ENCODE assay signal across 20 cellular contexts in genomic region chr10:67550838-67551402, GRCh38.
DNase-seq lines count a peak whose midpoint lies in the region; ATAC-seq and TF ChIP-seq lines count a peak whose summit lies in the region.
"Had no signal": no experiment of that assay in that cellular context is flagged by ENCODE, and none has a peak within 500 bp of the region (broad histone marks: within the 10 kb centered on the region; RNA-seq: fewer than 3 reads in every experiment).

No MANE protein-coding gene starts in this region.

- peak in 2 of 5 donors; percentile 32 to 55 for DNase-seq in heart left ventricle
- no peak for DNase-seq in left ventricle myocardium inferior
- DNase-seq in chondrocyte (ENCODE audit: low spot score), result no peak
- no peak for DNase-seq in mesothelial cell of epicardium (ENCODE audit: low spot score in 2 of 2, unreplicated experiment in 2 of 2)
- DNase-seq in NK-92 treated with Interleukin-12 subunit alpha and Interleukin-12 subunit beta, amount 100 ng/mL, for 24 hours (lab: John Stamatoyannopoulos, UW), result no peak
- DNase-seq in NCI-H82 (lab: John Stamatoyannopoulos, UW), result no peak
- no peak for DNase-seq in mesenteric fat pad (ENCODE audit: low spot score)
- DNase-seq: BE2C, DMS79 treated with DMSO at 0.1 percent for 48 hours, H7, KBM-7, MM.1S, NCI-H1048, NCI-H1436, NCI-H1930, NCI-H2227 treated with DMSO at 0.1 percent for 48 hours, NCI-H510A had no signal

- H3K27ac Mint-ChIP-seq in chondrocyte (ENCODE audit: unreplicated experiment) (peak overlapping the region; percentile 63), mesothelial cell of epicardium (peak overlapping the region; percentile 67)

- H3K9me3 Mint-ChIP-seq in chondrocyte (ENCODE audit: low read depth) (peaks cover 18% of the 10 kb centered on the region), mesothelial cell of epicardium (peaks cover 18% of the 10 kb centered on the region)

- H3K36me3 Mint-ChIP-seq in chondrocyte (ENCODE audit: low read depth), result peaks cover 2% of the 10 kb centered on the region
- no peaks in the 10 kb centered on the region for H3K36me3 Mint-ChIP-seq in mesothelial cell of epicardium

- no peak overlapping the region for H3K4me3 Mint-ChIP-seq in chondrocyte (ENCODE audit: unreplicated experiment)
- H3K4me3 Mint-ChIP-seq in mesothelial cell of epicardium, result no peak overlapping the region

- no peak for TF ChIP-seq POLR2A in heart left ventricle (IDR thresholded peaks at IDR 0.05)

- H3K4me1 ChIP-seq in heart left ventricle (peaks cover 0 to 11% (median 0%) of the 10 kb centered on the region in 12 donors), left ventricle myocardium inferior (peaks cover 15% of the 10 kb centered on the region)
- H3K4me1 ChIP-seq: A549, BE2C had no signal

- intact Hi-C loops in heart left ventricle (cut with DNase I), result no loop called here
- intact Hi-C loops in left ventricle myocardium inferior (cut with micrococcal nuclease), result no loop called here

- peak in 3 of 4 donors; percentile 39 to 52 (median 39) for ATAC-seq in heart left ventricle
- ATAC-seq: HepG2 had no signal

- H3K4me1 Mint-ChIP-seq in chondrocyte (ENCODE audit: low read depth), result peaks cover 44% of the 10 kb centered on the region
- peaks cover 21% of the 10 kb centered on the region for H3K4me1 Mint-ChIP-seq in mesothelial cell of epicardium

- no peaks in the 10 kb centered on the region for H3K36me3 ChIP-seq in heart left ventricle
- no peaks in the 10 kb centered on the region for H3K36me3 ChIP-seq in left ventricle myocardium inferior
- H3K36me3 ChIP-seq: BE2C had no signal

- H3K27ac ChIP-seq in heart left ventricle (no peak overlapping the region), left ventricle myocardium inferior (replicated peaks) (no peak overlapping the region)
- H3K27ac ChIP-seq: A549, HL-60 had no signal

- TF ChIP-seq CTCF in heart left ventricle (IDR thresholded peaks at IDR 0.05), result no peak
- TF ChIP-seq CTCF in left ventricle myocardium inferior (IDR thresholded peaks at IDR 0.05; ENCODE audit: borderline replicate concordance), result no peak
- no peak for TF ChIP-seq CTCF in chondrocyte (IDR thresholded peaks at IDR 0.05)
- TF ChIP-seq CTCF in mesothelial cell of epicardium (IDR thresholded peaks at IDR 0.05; ENCODE audit: unreplicated experiment), result no peak

- H3K9me3 ChIP-seq in heart left ventricle (peaks cover 0 to 10% (median 0%) of the 10 kb centered on the region in 12 donors), left ventricle myocardium inferior (replicated peaks) (no peaks in the 10 kb centered on the region)
- H3K9me3 ChIP-seq: A549, BE2C had no signal

- H3K27me3 Mint-ChIP-seq in chondrocyte (ENCODE audit: low read depth), result no peaks in the 10 kb centered on the region
- H3K27me3 Mint-ChIP-seq in mesothelial cell of epicardium (ENCODE audit: low read depth), result no peaks in the 10 kb centered on the region

- H3K4me3 ChIP-seq in heart left ventricle (no peak overlapping the region), left ventricle myocardium inferior (no peak overlapping the region)
- H3K4me3 ChIP-seq: A549 had no signal

- H3K27me3 ChIP-seq in heart left ventricle (no peaks in the 10 kb centered on the region), left ventricle myocardium inferior (ENCODE audit: low read depth) (no peaks in the 10 kb centered on the region)
- H3K27me3 ChIP-seq: BE2C had no signal

- WGBS in heart left ventricle, 4 donors, result 75 to 79% (median 77%) methylated on average over 16 of the region's 16 CpGs
